ENCODE assay signal across 1 cellular context in the genomic region with DNA sequence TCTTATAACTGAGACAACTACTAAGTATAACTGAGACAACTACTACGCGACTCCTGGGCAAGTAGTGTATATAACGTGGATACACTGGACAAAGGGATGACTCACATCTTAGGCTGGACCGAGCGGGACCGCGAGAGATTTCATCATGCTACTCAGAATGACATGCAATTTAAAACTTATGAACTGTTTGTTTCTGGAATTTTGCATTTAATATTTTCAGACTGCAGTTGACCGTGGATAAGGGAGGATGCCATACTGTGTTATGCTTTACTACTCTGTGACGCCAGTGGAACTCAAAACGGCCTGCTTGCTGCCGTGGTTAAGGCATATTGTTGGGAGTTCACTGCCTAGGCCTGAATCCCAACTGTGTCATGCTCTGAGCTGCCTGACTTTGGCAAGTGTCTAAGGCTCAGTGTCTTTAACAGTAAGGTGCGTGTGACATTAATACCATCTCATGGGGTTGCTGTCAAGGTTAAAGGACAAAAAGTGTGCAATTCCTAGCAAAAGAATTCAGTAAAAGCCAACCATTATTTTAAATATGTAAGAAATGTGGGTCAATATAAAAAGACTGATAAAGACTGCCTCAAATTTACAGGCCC.
TF ChIP-seq lines count a peak whose summit lies in the region.

No MANE protein-coding gene starts in this region.

TF ChIP-seq in K562, 482 proteins besides CTCF, POLR2A, EP300 and RAD21 (continued from another document and continues in another):
- TF ChIP-seq, protein P1, sequence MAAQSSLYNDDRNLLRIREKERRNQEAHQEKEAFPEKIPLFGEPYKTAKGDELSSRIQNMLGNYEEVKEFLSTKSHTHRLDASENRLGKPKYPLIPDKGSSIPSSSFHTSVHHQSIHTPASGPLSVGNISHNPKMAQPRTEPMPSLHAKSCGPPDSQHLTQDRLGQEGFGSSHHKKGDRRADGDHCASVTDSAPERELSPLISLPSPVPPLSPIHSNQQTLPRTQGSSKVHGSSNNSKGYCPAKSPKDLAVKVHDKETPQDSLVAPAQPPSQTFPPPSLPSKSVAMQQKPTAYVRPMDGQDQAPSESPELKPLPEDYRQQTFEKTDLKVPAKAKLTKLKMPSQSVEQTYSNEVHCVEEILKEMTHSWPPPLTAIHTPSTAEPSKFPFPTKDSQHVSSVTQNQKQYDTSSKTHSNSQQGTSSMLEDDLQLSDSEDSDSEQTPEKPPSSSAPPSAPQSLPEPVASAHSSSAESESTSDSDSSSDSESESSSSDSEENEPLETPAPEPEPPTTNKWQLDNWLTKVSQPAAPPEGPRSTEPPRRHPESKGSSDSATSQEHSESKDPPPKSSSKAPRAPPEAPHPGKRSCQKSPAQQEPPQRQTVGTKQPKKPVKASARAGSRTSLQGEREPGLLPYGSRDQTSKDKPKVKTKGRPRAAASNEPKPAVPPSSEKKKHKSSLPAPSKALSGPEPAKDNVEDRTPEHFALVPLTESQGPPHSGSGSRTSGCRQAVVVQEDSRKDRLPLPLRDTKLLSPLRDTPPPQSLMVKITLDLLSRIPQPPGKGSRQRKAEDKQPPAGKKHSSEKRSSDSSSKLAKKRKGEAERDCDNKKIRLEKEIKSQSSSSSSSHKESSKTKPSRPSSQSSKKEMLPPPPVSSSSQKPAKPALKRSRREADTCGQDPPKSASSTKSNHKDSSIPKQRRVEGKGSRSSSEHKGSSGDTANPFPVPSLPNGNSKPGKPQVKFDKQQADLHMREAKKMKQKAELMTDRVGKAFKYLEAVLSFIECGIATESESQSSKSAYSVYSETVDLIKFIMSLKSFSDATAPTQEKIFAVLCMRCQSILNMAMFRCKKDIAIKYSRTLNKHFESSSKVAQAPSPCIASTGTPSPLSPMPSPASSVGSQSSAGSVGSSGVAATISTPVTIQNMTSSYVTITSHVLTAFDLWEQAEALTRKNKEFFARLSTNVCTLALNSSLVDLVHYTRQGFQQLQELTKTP (IDR thresholded peaks at IDR 0.05; ENCODE audit: low read depth in 1 of 2, partially characterized antibody in 2 of 2) = no peak
- TF ChIP-seq, protein P2, sequence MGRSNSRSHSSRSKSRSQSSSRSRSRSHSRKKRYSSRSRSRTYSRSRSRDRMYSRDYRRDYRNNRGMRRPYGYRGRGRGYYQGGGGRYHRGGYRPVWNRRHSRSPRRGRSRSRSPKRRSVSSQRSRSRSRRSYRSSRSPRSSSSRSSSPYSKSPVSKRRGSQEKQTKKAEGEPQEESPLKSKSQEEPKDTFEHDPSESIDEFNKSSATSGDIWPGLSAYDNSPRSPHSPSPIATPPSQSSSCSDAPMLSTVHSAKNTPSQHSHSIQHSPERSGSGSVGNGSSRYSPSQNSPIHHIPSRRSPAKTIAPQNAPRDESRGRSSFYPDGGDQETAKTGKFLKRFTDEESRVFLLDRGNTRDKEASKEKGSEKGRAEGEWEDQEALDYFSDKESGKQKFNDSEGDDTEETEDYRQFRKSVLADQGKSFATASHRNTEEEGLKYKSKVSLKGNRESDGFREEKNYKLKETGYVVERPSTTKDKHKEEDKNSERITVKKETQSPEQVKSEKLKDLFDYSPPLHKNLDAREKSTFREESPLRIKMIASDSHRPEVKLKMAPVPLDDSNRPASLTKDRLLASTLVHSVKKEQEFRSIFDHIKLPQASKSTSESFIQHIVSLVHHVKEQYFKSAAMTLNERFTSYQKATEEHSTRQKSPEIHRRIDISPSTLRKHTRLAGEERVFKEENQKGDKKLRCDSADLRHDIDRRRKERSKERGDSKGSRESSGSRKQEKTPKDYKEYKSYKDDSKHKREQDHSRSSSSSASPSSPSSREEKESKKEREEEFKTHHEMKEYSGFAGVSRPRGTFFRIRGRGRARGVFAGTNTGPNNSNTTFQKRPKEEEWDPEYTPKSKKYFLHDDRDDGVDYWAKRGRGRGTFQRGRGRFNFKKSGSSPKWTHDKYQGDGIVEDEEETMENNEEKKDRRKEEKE (IDR thresholded peaks at IDR 0.05; ENCODE audit: borderline replicate concordance in 1 of 2, control insufficient read depth in 1 of 2, low read depth in 2 of 2, low read length in 1 of 2) = no peak
- TF ChIP-seq, protein P3, sequence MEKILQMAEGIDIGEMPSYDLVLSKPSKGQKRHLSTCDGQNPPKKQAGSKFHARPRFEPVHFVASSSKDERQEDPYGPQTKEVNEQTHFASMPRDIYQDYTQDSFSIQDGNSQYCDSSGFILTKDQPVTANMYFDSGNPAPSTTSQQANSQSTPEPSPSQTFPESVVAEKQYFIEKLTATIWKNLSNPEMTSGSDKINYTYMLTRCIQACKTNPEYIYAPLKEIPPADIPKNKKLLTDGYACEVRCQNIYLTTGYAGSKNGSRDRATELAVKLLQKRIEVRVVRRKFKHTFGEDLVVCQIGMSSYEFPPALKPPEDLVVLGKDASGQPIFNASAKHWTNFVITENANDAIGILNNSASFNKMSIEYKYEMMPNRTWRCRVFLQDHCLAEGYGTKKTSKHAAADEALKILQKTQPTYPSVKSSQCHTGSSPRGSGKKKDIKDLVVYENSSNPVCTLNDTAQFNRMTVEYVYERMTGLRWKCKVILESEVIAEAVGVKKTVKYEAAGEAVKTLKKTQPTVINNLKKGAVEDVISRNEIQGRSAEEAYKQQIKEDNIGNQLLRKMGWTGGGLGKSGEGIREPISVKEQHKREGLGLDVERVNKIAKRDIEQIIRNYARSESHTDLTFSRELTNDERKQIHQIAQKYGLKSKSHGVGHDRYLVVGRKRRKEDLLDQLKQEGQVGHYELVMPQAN (IDR thresholded peaks at IDR 0.05; ENCODE audit: borderline replicate concordance) = no peak
- 0 out of 2 replicates have a peak, but pooled peaks have one; percentile 45 for TF ChIP-seq MEF2D (tag; conservative IDR thresholded peaks at IDR 0.05; ENCODE audit: low read depth)
- no peak for TF ChIP-seq YBX1 (IDR thresholded peaks at IDR 0.05)
- TF ChIP-seq NR2C1 (IDR thresholded peaks at IDR 0.05) = no peak
- peak; percentile 67 for TF ChIP-seq NR2C1 (tag; IDR thresholded peaks at IDR 0.05)
- TF ChIP-seq NRF1 (conservative IDR thresholded peaks at IDR 0.05 in 1 of 2, IDR thresholded peaks at IDR 0.05 in 1 of 2) = peak; percentile 8 to 13; a peak in 1 of 4 replicates
- no peak for TF ChIP-seq CCAR2 (IDR thresholded peaks at IDR 0.05; ENCODE audit: low read depth, low read length)
- TF ChIP-seq TBP (optimal IDR thresholded peaks at IDR 0.05; ENCODE audit: low read depth, low read length) = no peak
- TF ChIP-seq, protein P4, sequence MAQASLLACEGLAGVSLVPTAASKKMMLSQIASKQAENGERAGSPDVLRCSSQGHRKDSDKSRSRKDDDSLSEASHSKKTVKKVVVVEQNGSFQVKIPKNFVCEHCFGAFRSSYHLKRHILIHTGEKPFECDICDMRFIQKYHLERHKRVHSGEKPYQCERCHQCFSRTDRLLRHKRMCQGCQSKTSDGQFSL (CRISPR knock-in tag; IDR thresholded peaks at IDR 0.05) = no peak
- TF ChIP-seq, protein P4 (tag; IDR thresholded peaks at IDR 0.05) = peak in 1 of 2 experiments; percentile 63; a peak in 1 of 4 replicates
- TF ChIP-seq, protein P5, sequence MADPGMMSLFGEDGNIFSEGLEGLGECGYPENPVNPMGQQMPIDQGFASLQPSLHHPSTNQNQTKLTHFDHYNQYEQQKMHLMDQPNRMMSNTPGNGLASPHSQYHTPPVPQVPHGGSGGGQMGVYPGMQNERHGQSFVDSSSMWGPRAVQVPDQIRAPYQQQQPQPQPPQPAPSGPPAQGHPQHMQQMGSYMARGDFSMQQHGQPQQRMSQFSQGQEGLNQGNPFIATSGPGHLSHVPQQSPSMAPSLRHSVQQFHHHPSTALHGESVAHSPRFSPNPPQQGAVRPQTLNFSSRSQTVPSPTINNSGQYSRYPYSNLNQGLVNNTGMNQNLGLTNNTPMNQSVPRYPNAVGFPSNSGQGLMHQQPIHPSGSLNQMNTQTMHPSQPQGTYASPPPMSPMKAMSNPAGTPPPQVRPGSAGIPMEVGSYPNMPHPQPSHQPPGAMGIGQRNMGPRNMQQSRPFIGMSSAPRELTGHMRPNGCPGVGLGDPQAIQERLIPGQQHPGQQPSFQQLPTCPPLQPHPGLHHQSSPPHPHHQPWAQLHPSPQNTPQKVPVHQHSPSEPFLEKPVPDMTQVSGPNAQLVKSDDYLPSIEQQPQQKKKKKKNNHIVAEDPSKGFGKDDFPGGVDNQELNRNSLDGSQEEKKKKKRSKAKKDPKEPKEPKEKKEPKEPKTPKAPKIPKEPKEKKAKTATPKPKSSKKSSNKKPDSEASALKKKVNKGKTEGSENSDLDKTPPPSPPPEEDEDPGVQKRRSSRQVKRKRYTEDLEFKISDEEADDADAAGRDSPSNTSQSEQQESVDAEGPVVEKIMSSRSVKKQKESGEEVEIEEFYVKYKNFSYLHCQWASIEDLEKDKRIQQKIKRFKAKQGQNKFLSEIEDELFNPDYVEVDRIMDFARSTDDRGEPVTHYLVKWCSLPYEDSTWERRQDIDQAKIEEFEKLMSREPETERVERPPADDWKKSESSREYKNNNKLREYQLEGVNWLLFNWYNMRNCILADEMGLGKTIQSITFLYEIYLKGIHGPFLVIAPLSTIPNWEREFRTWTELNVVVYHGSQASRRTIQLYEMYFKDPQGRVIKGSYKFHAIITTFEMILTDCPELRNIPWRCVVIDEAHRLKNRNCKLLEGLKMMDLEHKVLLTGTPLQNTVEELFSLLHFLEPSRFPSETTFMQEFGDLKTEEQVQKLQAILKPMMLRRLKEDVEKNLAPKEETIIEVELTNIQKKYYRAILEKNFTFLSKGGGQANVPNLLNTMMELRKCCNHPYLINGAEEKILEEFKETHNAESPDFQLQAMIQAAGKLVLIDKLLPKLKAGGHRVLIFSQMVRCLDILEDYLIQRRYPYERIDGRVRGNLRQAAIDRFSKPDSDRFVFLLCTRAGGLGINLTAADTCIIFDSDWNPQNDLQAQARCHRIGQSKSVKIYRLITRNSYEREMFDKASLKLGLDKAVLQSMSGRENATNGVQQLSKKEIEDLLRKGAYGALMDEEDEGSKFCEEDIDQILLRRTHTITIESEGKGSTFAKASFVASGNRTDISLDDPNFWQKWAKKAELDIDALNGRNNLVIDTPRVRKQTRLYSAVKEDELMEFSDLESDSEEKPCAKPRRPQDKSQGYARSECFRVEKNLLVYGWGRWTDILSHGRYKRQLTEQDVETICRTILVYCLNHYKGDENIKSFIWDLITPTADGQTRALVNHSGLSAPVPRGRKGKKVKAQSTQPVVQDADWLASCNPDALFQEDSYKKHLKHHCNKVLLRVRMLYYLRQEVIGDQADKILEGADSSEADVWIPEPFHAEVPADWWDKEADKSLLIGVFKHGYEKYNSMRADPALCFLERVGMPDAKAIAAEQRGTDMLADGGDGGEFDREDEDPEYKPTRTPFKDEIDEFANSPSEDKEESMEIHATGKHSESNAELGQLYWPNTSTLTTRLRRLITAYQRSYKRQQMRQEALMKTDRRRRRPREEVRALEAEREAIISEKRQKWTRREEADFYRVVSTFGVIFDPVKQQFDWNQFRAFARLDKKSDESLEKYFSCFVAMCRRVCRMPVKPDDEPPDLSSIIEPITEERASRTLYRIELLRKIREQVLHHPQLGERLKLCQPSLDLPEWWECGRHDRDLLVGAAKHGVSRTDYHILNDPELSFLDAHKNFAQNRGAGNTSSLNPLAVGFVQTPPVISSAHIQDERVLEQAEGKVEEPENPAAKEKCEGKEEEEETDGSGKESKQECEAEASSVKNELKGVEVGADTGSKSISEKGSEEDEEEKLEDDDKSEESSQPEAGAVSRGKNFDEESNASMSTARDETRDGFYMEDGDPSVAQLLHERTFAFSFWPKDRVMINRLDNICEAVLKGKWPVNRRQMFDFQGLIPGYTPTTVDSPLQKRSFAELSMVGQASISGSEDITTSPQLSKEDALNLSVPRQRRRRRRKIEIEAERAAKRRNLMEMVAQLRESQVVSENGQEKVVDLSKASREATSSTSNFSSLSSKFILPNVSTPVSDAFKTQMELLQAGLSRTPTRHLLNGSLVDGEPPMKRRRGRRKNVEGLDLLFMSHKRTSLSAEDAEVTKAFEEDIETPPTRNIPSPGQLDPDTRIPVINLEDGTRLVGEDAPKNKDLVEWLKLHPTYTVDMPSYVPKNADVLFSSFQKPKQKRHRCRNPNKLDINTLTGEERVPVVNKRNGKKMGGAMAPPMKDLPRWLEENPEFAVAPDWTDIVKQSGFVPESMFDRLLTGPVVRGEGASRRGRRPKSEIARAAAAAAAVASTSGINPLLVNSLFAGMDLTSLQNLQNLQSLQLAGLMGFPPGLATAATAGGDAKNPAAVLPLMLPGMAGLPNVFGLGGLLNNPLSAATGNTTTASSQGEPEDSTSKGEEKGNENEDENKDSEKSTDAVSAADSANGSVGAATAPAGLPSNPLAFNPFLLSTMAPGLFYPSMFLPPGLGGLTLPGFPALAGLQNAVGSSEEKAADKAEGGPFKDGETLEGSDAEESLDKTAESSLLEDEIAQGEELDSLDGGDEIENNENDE (IDR thresholded peaks at IDR 0.05; ENCODE audit: low read depth, low read length) = no peak
- TF ChIP-seq, protein P6, sequence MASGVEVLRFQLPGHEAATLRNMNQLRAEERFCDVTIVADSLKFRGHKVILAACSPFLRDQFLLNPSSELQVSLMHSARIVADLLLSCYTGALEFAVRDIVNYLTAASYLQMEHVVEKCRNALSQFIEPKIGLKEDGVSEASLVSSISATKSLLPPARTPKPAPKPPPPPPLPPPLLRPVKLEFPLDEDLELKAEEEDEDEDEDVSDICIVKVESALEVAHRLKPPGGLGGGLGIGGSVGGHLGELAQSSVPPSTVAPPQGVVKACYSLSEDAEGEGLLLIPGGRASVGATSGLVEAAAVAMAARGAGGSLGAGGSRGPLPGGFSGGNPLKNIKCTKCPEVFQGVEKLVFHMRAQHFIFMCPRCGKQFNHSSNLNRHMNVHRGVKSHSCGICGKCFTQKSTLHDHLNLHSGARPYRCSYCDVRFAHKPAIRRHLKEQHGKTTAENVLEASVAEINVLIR (CRISPR knock-in tag; IDR thresholded peaks at IDR 0.05) = peak; percentile 37; the same call in 1 of the 2 replicates
- no peak for TF ChIP-seq TFAM (CRISPR knock-in tag; conservative IDR thresholded peaks at IDR 0.05)
- no peak for TF ChIP-seq ZNF699 (CRISPR knock-in tag; IDR thresholded peaks at IDR 0.05; ENCODE audit: insufficient replicate concordance)
- TF ChIP-seq DPF2 (IDR thresholded peaks at IDR 0.05) = peak; percentile 70
